In the genomic region with DNA sequence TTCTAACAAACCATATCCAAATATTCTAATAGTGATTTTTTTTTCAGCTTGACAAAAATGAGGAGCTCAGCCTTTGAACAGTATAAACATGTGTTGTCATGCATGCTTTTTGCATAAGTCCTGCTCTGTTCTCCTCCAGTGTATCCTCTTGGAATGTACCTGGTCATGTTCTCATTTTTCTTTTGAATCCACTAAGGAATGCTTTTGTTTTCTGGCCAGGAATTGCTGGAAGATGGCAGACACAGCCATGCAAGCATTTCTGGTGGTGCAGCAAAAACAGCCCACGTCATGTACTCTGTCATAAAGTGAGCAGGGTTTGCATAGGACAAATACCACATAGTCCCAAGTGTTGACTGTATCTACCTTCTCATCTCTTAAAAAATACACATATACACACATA, we compare ENCODE assay signal across 27 cellular contexts. TPM values are rescaled to one million over a fixed set of nuclear protein-coding genes. Genes with fewer than 3 reads are reported as not detected.
DNase-seq lines count a peak whose midpoint lies in the region; ATAC-seq and TF ChIP-seq lines count a peak whose summit lies in the region.
"Had no signal": no experiment of that assay in that cellular context is flagged by ENCODE, and none has a peak within 500 bp of the region (broad histone marks: within the 10 kb centered on the region; RNA-seq: fewer than 3 reads in every experiment).

No MANE protein-coding gene starts in this region.

- WGBS in trophoblast cell (ENCODE audit: extremely low coverage, insufficient coverage, insufficient read length) = no CpG with 5 or more reads among the region's 1 CpG
- 57% methylated on average over 1 of the region's 1 CpG for WGBS in hepatocyte (ENCODE audit: low lambda C conversion rate, missing lambda C conversion rate)
- 24 to 44% methylated on average over 1 of the region's 1 CpG for WGBS in body of pancreas, 2 donors

- H4K12ac ChIP-seq in trophoblast cell (ENCODE audit: low read depth, low read length) = no peak overlapping the region

- H3K4me2 ChIP-seq in trophoblast cell (ENCODE audit: low read length) = no peak overlapping the region
- H3K4me2 ChIP-seq in hepatocyte = no peak overlapping the region
- H3K4me2 ChIP-seq: BLaER1 had no signal

- intact Hi-C loops in posterior cingulate gyrus (cut with DNase I) (no loop called here), body of pancreas (cut with DNase I) (no loop called here)

- peaks cover 7% of the 10 kb centered on the region for H3K4me1 ChIP-seq in RWPE2 (ENCODE audit: insufficient read depth, poor library complexity, severe bottlenecking)
- peaks cover 35% of the 10 kb centered on the region for H3K4me1 ChIP-seq in foreskin keratinocyte
- H3K4me1 ChIP-seq in trophoblast cell (ENCODE audit: control insufficient read depth in 1 of 2, insufficient read depth in 2 of 2, low read length in 2 of 2) = peaks cover 0 to 3% of the 10 kb centered on the region in 2 experiments
- peaks cover 3% of the 10 kb centered on the region for H3K4me1 ChIP-seq in hepatocyte (ENCODE audit: insufficient read depth)
- H3K4me1 ChIP-seq in body of pancreas = no peaks in the 10 kb centered on the region
- H3K4me1 ChIP-seq: BE2C had no signal

- H3K36me3 ChIP-seq in RWPE2 (ENCODE audit: low read depth) (no peaks in the 10 kb centered on the region), trophoblast cell (ENCODE audit: control insufficient read depth in 1 of 2, insufficient read depth in 2 of 2, low read length in 2 of 2) (no peaks in the 10 kb centered on the region), hepatocyte (replicated peaks; ENCODE audit: insufficient read depth, low read depth) (no peaks in the 10 kb centered on the region), body of pancreas (replicated peaks in 1 of 2; ENCODE audit: insufficient read depth in 1 of 2, low read depth in 2 of 2) (no peaks in the 10 kb centered on the region)
- H3K36me3 ChIP-seq: BE2C, BLaER1 had no signal

- no peak overlapping the region for H4K8ac ChIP-seq in trophoblast cell (ENCODE audit: low read depth, low read length)

- H3K79me2 ChIP-seq in trophoblast cell (ENCODE audit: control insufficient read depth, insufficient read depth, low read length, poor library complexity) (no peaks in the 10 kb centered on the region), hepatocyte (no peaks in the 10 kb centered on the region)

- H2BK5ac ChIP-seq in trophoblast cell (ENCODE audit: low read depth, low read length, poor library complexity) = no peak overlapping the region

- H3K23ac ChIP-seq in trophoblast cell (ENCODE audit: low read length) = no peak overlapping the region

- no peak overlapping the region for H3K9ac ChIP-seq in trophoblast cell (ENCODE audit: low read length)
- H3K9ac ChIP-seq: BLaER1 had no signal

- peak; percentile 58; the same call in 2 of the 3 replicates for ATAC-seq in RWPE2 (ENCODE audit: low read depth)
- ATAC-seq in foreskin keratinocyte = peak; percentile 68
- ATAC-seq in body of pancreas = no peak
- ATAC-seq: GM12878 had no signal

- H3K79me1 ChIP-seq in trophoblast cell (ENCODE audit: low read length) = peaks cover 2% of the 10 kb centered on the region

- H4K91ac ChIP-seq in trophoblast cell (ENCODE audit: low read depth, low read length) = no peak overlapping the region

- H3K27me3 ChIP-seq in RWPE2 (ENCODE audit: insufficient read depth, poor library complexity, severe bottlenecking) (no peaks in the 10 kb centered on the region), foreskin keratinocyte (no peaks in the 10 kb centered on the region), trophoblast cell (ENCODE audit: insufficient read depth, low read length) (no peaks in the 10 kb centered on the region), hepatocyte (no peaks in the 10 kb centered on the region), body of pancreas (no peaks in the 10 kb centered on the region)
- H3K27me3 ChIP-seq: BE2C, BLaER1 had no signal

- no peaks in the 10 kb centered on the region for H3K9me2 ChIP-seq in hepatocyte (replicated peaks; ENCODE audit: insufficient read depth)

- H2AFZ ChIP-seq in trophoblast cell (ENCODE audit: insufficient read depth, low read length, poor library complexity) (no peak overlapping the region), hepatocyte (no peak overlapping the region)

- H3K27ac ChIP-seq in RWPE2 (ENCODE audit: poor library complexity, severe bottlenecking) (no peak overlapping the region), foreskin keratinocyte (no peak overlapping the region), trophoblast cell (ENCODE audit: low read depth, low read length) (no peak overlapping the region), hepatocyte (no peak overlapping the region), body of pancreas (no peak overlapping the region)
- H3K27ac ChIP-seq: BLaER1 had no signal

- DNase-seq in RWPE2 (ENCODE audit: low spot score) (no peak), astrocyte of the hippocampus (ENCODE audit: low read depth, low spot score) (peak; percentile 7), foreskin keratinocyte (peak; percentile 69 to 88), trophoblast cell (peak; percentile 60 to 86), posterior cingulate gyrus (no peak), hepatocyte (ENCODE audit: low spot score) (no peak), NCI-H524 treated with DMSO at 0.1 percent for 48 hours (lab: John Stamatoyannopoulos, UW) (no peak), body of pancreas (no peak)
- DNase-seq: 8988T; ACHN; BE2C; C1 segment of cervical spinal cord; CD4-positive, alpha-beta memory T cell; CD4-positive, CD25-positive, alpha-beta regulatory T cell; CD8-positive, alpha-beta memory T cell; COR-L47; DMS 273 treated with DMSO at 0.1 percent for 48 hours; DMS153; DMS53; DMS79; DND-41; EL; GDM1 had no signal

- no peak for TF ChIP-seq CTCF in RWPE2 (IDR thresholded peaks at IDR 0.05; ENCODE audit: poor library complexity, severe bottlenecking)
- no peak for TF ChIP-seq CTCF in foreskin keratinocyte (conservative IDR thresholded peaks at IDR 0.05)
- TF ChIP-seq CTCF in hepatocyte (IDR thresholded peaks at IDR 0.05; ENCODE audit: poor library complexity) = no peak
- no peak for TF ChIP-seq CTCF in body of pancreas (IDR thresholded peaks at IDR 0.05)

- no peaks in the 10 kb centered on the region for H4K20me1 ChIP-seq in hepatocyte (ENCODE audit: insufficient read depth, poor library complexity, severe bottlenecking)
- H4K20me1 ChIP-seq: BLaER1 had no signal

- no peak overlapping the region for H2AK5ac ChIP-seq in trophoblast cell (ENCODE audit: low read length)

- no peak overlapping the region for H2BK12ac ChIP-seq in trophoblast cell (ENCODE audit: low read length)

- H2BK120ac ChIP-seq in trophoblast cell (ENCODE audit: insufficient read depth, low read length, poor library complexity) = no peak overlapping the region

- no peak overlapping the region for H3K14ac ChIP-seq in trophoblast cell (ENCODE audit: low read length)

- H3K4ac ChIP-seq in trophoblast cell (ENCODE audit: low read depth, low read length) = no peak overlapping the region

- no peak for TF ChIP-seq POLR2A in body of pancreas (IDR thresholded peaks at IDR 0.05)

- H3K4me3 ChIP-seq in RWPE2 (ENCODE audit: severe bottlenecking) = no peak overlapping the region
- H3K4me3 ChIP-seq in trophoblast cell (ENCODE audit: low read depth, low read length) = no peak overlapping the region
- no peak overlapping the region for H3K4me3 ChIP-seq in hepatocyte
- H3K4me3 ChIP-seq in body of pancreas = no peak overlapping the region
- H3K4me3 ChIP-seq: BLaER1, GM12878 had no signal

- H3K18ac ChIP-seq in trophoblast cell (ENCODE audit: low read length) = no peak overlapping the region

- H3K9me3 ChIP-seq in RWPE2 (ENCODE audit: severe bottlenecking) (no peaks in the 10 kb centered on the region), trophoblast cell (ENCODE audit: insufficient read depth, low read depth, low read length) (no peaks in the 10 kb centered on the region), hepatocyte (ENCODE audit: low read depth) (no peaks in the 10 kb centered on the region), body of pancreas (no peaks in the 10 kb centered on the region)
- H3K9me3 ChIP-seq: BE2C, BLaER1 had no signal

RNA-seq across cellular contexts. Expression of a gene that starts 11.5 kb away (rescaled TPM):
- total RNA-seq in foreskin keratinocyte (7.3 and 8.0 TPM in 2 replicates), hepatocyte (0.33 and 0.60 TPM in 2 replicates), body of pancreas (1 to 10 TPM in 1 of 2 donors, not detected in 1; 1.8 TPM)
- polyA plus RNA-seq in foreskin keratinocyte (4.2 and 5.0 TPM in 2 replicates), hepatocyte (0.19 and 0.58 TPM in 2 replicates)
- polyA plus RNA-seq in trophoblast cell (2013) = 19.7 TPM in 2 replicates
- total RNA-seq: CD4-positive, alpha-beta memory T cell; CD4-positive, CD25-positive, alpha-beta regulatory T cell; CD8-positive, alpha-beta memory T cell; GM12878 had no signal
- polyA plus RNA-seq: AG04450; CD14-positive monocyte; CD4-positive, alpha-beta memory T cell; CD4-positive, CD25-positive, alpha-beta regulatory T cell; CD8-positive, alpha-beta memory T cell; GM12878 had no signal

Comparison
In these comparisons a context has a peak if more than half of its experiments do, and no peak if none do; other contexts are left out.
1. DNase-seq: peak in astrocyte of the hippocampus (single experiment), foreskin keratinocyte (2 of 2) and trophoblast cell (2 of 2); none in RWPE2 (single experiment), posterior cingulate gyrus (0 of 10), hepatocyte (single experiment), NCI-H524 treated with DMSO at 0.1 percent for 48 hours (single experiment) and body of pancreas (0 of 4).